In the genomic region with DNA sequence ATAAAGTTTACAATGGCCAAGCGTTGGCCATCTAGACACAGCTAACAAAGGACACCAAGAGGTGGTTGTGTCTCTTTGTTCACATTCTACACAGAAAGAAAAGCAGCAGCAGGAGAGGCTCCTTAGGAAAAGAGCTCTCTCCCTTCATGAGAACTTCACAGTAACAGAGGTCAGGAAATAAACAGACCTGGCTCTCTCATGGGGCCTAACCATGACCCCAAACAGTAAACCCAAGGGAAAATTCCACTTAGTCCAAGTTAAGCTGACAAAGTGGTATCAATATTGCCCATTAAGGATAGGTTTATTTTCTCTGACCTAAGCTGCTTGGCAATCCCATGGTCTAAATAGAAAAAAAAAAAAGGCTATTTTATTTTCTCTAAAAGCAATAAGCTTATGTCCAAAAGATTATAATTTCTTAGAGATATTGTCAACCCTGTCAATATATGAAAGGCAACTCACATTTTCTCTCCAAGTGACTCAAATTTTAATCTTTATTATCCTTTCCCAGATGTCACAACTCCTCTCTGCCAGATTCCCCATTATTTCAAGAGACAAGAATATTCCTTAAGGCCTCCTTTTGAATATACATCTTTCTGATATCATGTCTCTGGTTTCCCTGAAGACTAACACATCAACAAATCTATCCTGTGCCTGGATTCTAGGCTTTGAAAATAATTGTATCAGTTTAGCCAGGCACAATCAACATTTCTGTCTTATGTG, we compare ENCODE assay signal across 1 cellular context.
A peak's percentile ranks its signal among the peaks of the same experiment; 100 is the strongest.
TF ChIP-seq lines count a peak whose summit lies in the region.

No MANE protein-coding gene starts in this region.

TF ChIP-seq in neural cell, 6 proteins besides CTCF, POLR2A, EP300 and RAD21 (continued from another document):
- TF ChIP-seq, protein P1, sequence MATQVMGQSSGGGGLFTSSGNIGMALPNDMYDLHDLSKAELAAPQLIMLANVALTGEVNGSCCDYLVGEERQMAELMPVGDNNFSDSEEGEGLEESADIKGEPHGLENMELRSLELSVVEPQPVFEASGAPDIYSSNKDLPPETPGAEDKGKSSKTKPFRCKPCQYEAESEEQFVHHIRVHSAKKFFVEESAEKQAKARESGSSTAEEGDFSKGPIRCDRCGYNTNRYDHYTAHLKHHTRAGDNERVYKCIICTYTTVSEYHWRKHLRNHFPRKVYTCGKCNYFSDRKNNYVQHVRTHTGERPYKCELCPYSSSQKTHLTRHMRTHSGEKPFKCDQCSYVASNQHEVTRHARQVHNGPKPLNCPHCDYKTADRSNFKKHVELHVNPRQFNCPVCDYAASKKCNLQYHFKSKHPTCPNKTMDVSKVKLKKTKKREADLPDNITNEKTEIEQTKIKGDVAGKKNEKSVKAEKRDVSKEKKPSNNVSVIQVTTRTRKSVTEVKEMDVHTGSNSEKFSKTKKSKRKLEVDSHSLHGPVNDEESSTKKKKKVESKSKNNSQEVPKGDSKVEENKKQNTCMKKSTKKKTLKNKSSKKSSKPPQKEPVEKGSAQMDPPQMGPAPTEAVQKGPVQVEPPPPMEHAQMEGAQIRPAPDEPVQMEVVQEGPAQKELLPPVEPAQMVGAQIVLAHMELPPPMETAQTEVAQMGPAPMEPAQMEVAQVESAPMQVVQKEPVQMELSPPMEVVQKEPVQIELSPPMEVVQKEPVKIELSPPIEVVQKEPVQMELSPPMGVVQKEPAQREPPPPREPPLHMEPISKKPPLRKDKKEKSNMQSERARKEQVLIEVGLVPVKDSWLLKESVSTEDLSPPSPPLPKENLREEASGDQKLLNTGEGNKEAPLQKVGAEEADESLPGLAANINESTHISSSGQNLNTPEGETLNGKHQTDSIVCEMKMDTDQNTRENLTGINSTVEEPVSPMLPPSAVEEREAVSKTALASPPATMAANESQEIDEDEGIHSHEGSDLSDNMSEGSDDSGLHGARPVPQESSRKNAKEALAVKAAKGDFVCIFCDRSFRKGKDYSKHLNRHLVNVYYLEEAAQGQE (IDR thresholded peaks at IDR 0.05; ENCODE audit: borderline replicate concordance), result peak; percentile 92
- no peak for TF ChIP-seq MXI1 (conservative IDR thresholded peaks at IDR 0.05; ENCODE audit: poor library complexity, severe bottlenecking)
